In genomic region chr12:57224973-57225679, GRCh38 we compare ENCODE assay signal across 9 cellular contexts. TPM values are rescaled to one million over a fixed set of nuclear protein-coding genes. Genes with fewer than 3 reads are reported as not detected.
DNase-seq lines count a peak whose midpoint lies in the region; ATAC-seq, FAIRE-seq and TF ChIP-seq lines count a peak whose summit lies in the region.
"Had no signal": no experiment of that assay in that cellular context is flagged by ENCODE, and none has a peak within 500 bp of the region (broad histone marks: within the 10 kb centered on the region; RNA-seq: fewer than 3 reads in every experiment).

No MANE protein-coding gene starts in this region.

- peak overlapping the region; percentile 76 for H3K27ac Mint-ChIP-seq in T-helper 2 cell treated with Interferon-gamma antibody and Interleukin-4, amounts not matched to agents 5 μg/mL and 100 μg/mL, for 36 hours

- peak overlapping the region; percentile 57 for H3K4me3 Mint-ChIP-seq in T-helper 2 cell treated with Interferon-gamma antibody and Interleukin-4, amounts not matched to agents 5 μg/mL and 100 μg/mL, for 36 hours

- peaks cover 18% of the 10 kb centered on the region for H3K4me1 ChIP-seq in mucosa of descending colon (ENCODE audit: low read depth)

- no peak for FAIRE-seq in bronchial epithelial cell (lab: Jason Lieb, UNC)

- WGBS in lower leg skin, 2 donors = 55 to 59% methylated on average over 38 to 53 of the region's 61 CpGs

- H3K36me3 Mint-ChIP-seq in T-helper 2 cell treated with Interferon-gamma antibody and Interleukin-4, amounts not matched to agents 5 μg/mL and 100 μg/mL, for 36 hours (ENCODE audit: low read depth) = peaks cover 6% of the 10 kb centered on the region

- TF ChIP-seq CTCF in bronchial epithelial cell (IDR thresholded peaks at IDR 0.05; ENCODE audit: insufficient read depth, low read length, severe bottlenecking) (peak; percentile 76), mucosa of descending colon (IDR thresholded peaks at IDR 0.05) (peak; percentile 84), lower leg skin (IDR thresholded peaks at IDR 0.05) (no peak)

- TF ChIP-seq POLR2A in lower leg skin (IDR thresholded peaks at IDR 0.05) = no peak

- no peaks in the 10 kb centered on the region for H3K9me3 ChIP-seq in mucosa of descending colon

- H3K9me3 Mint-ChIP-seq in T-helper 2 cell treated with Interferon-gamma antibody and Interleukin-4, amounts not matched to agents 5 μg/mL and 100 μg/mL, for 36 hours = no peaks in the 10 kb centered on the region

- peak; percentile 44 for DNase-seq in NCI-H2196 (lab: John Stamatoyannopoulos, UW; ENCODE audit: unreplicated experiment)
- DNase-seq in NCI-H2196 treated with DMSO at 0.1 percent for 48 hours (lab: John Stamatoyannopoulos, UW; ENCODE audit: unreplicated experiment) = no peak
- DNase-seq in T-helper 2 cell treated with Interferon-gamma antibody and Interleukin-4, amounts not matched to agents 5 μg/mL and 100 μg/mL, for 36 hours (ENCODE audit: low spot score) = peak; percentile 64
- no peak for DNase-seq in bronchial epithelial cell (ENCODE audit: low read depth)
- DNase-seq in mucosa of descending colon = peak in 2 of 3 donors; percentile 69 to 83
- no peak for DNase-seq in lower leg skin (ENCODE audit: low spot score in 2 of 2)
- no peak for DNase-seq in GOT3 (lab: John Stamatoyannopoulos, UW)
- DNase-seq in glomerular visceral epithelial cell (ENCODE audit: extremely low spot score) = no peak

- no peaks in the 10 kb centered on the region for H3K36me3 ChIP-seq in bronchial epithelial cell (ENCODE audit: control insufficient read depth, insufficient read depth, low read length)
- H3K36me3 ChIP-seq in mucosa of descending colon (ENCODE audit: low read depth) = no peaks in the 10 kb centered on the region

- intact Hi-C loops in mucosa of descending colon (cut with DNase I, micrococcal nuclease) (no loop called here), lower leg skin (cut with DNase I; ENCODE audit: low total_unique reads) (no loop called here)

- peaks cover 45% of the 10 kb centered on the region for H3K4me1 Mint-ChIP-seq in T-helper 2 cell treated with Interferon-gamma antibody and Interleukin-4, amounts not matched to agents 5 μg/mL and 100 μg/mL, for 36 hours (ENCODE audit: low read depth)

- no peak overlapping the region for H3K4me3 ChIP-seq in bronchial epithelial cell (ENCODE audit: low read depth, low read length)
- H3K4me3 ChIP-seq in mucosa of descending colon = no peak overlapping the region
- no peak overlapping the region for H3K4me3 ChIP-seq in lower leg skin (ENCODE audit: low read depth, poor library complexity, severe bottlenecking)

- peaks cover 40% of the 10 kb centered on the region for H3K27me3 ChIP-seq in bronchial epithelial cell (ENCODE audit: control insufficient read depth, insufficient read depth, low read length)

- H3K27me3 Mint-ChIP-seq in T-helper 2 cell treated with Interferon-gamma antibody and Interleukin-4, amounts not matched to agents 5 μg/mL and 100 μg/mL, for 36 hours (ENCODE audit: low read depth) = peaks cover 58% of the 10 kb centered on the region

- ATAC-seq in mucosa of descending colon = peak; percentile 81

RNA-seq across cellular contexts. Expression of gene SHMT2, which starts 4.4 kb away (rescaled TPM):
- total RNA-seq in bronchial epithelial cell (357 and 413 TPM in 2 replicates), mucosa of descending colon (10 to 100 TPM; 34.7 to 67.4 (median 40.9) TPM), lower leg skin (10 to 100 TPM; 62.4 to 71.8 (median 67.4) TPM)

RNA-seq across cellular contexts. Expression of gene NXPH4, which starts 8.5 kb away (rescaled TPM):
- total RNA-seq in bronchial epithelial cell = 0.53 and 1.9 TPM in 2 replicates
- under 1 TPM in 1 of 3 donors, not detected in 2; 0.25 TPM for total RNA-seq in mucosa of descending colon
- 10 to 100 TPM; 18.4 to 21.3 (median 19.9) TPM for total RNA-seq in lower leg skin
- total RNA-seq: skeletal muscle tissue had no signal

RNA-seq across cellular contexts. Expression of gene STAC3, which starts 25.9 kb away (rescaled TPM):
- total RNA-seq in bronchial epithelial cell (0.26 and 0.51 TPM in 2 replicates), mucosa of descending colon (1 to 10 TPM; 2.4 to 4.3 (median 3.3) TPM), lower leg skin (1 to 10 TPM in 2 of 4 donors, under 1 TPM in 2; 0.71 to 3.8 (median 1.5) TPM)

Comparison
In these comparisons a context has a peak if more than half of its experiments do, and no peak if none do; other contexts are left out.
1. DNase-seq: peak in NCI-H2196 (single experiment), T-helper 2 cell treated with Interferon-gamma antibody and Interleukin-4, amounts not matched to agents 5 μg/mL and 100 μg/mL, for 36 hours (single experiment) and mucosa of descending colon (2 of 3); none in NCI-H2196 treated with DMSO at 0.1 percent for 48 hours (single experiment), bronchial epithelial cell (single experiment), lower leg skin (0 of 2), GOT3 (single experiment) and glomerular visceral epithelial cell (single experiment).
2. CTCF ChIP-seq: peak in bronchial epithelial cell (single experiment) and mucosa of descending colon (single experiment); none in lower leg skin (0 of 3).